Comparison of ENCODE assay signal across 13 cellular contexts in the genomic region with DNA sequence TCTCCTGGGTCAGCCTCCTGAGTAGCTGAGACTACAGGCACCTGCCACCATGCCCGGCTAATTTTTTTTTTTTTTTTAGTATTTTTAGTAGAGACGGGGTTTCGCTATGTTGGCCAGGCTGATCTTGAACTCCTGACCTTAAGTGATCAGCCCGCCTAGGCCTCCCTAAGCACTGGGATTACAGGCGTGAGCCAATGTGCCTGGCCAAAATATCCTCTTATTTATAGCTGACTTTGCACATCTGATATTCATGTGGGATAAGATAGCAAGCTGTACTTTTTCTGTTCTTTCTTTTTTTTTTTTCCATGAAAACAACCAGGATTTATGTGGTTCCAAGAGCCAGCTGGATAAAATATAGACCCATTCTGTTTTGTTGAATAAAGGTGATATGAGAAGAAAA. TPM values are rescaled to one million over a fixed set of nuclear protein-coding genes. Genes with fewer than 3 reads are reported as not detected.
A peak's percentile ranks its signal among the peaks of the same experiment; 100 is the strongest.
DNase-seq lines count a peak whose midpoint lies in the region; ATAC-seq and TF ChIP-seq lines count a peak whose summit lies in the region.
"Had no signal": no experiment of that assay in that cellular context is flagged by ENCODE, and none has a peak within 500 bp of the region (broad histone marks: within the 10 kb centered on the region; RNA-seq: fewer than 3 reads in every experiment).

No MANE protein-coding gene starts in this region.

- 0 out of 2 replicates have a peak, but pooled peaks cover 4% of the 10 kb centered on the region for H3F3A ChIP-seq in GM23338 (replicated peaks; ENCODE audit: low read depth)

- TF ChIP-seq CTCF in WTC11 (IDR thresholded peaks at IDR 0.05), result no peak
- TF ChIP-seq CTCF in left lung (IDR thresholded peaks at IDR 0.05), result no peak
- no peak for TF ChIP-seq CTCF in GM23338 (conservative IDR thresholded peaks at IDR 0.05; ENCODE audit: low read depth in 2 of 2)

- H3K27me3 Mint-ChIP-seq in activated naive CD4-positive, alpha-beta T cell treated with anti-CD3 and anti-CD28 coated beads for 36 hours (ENCODE audit: low read depth), result no peaks in the 10 kb centered on the region
- no peaks in the 10 kb centered on the region for H3K27me3 Mint-ChIP-seq in WTC11 (ENCODE audit: low read depth)
- peaks cover 9% of the 10 kb centered on the region for H3K27me3 Mint-ChIP-seq in GM23338 (ENCODE audit: insufficient read depth, low read depth, poor library complexity)

- H3K27ac ChIP-seq in left lung (peak overlapping the region; percentile 78 to 87), temporal lobe (ENCODE audit: low read depth, low read length) (peak overlapping the region; percentile 17), GM23338 (ENCODE audit: low read depth) (no peak overlapping the region)

- H3K4me1 ChIP-seq in left lung (peaks cover 41 to 84% of the 10 kb centered on the region in 2 donors), GM23338 (ENCODE audit: insufficient read depth) (no peaks in the 10 kb centered on the region)

- H3K27ac Mint-ChIP-seq in activated naive CD4-positive, alpha-beta T cell treated with anti-CD3 and anti-CD28 coated beads for 36 hours, result peak overlapping the region; percentile 90
- peak overlapping the region; percentile 26; the same call in 1 of the 2 replicates for H3K27ac Mint-ChIP-seq in WTC11
- no peak overlapping the region for H3K27ac Mint-ChIP-seq in GM23338
- H3K27ac Mint-ChIP-seq: H9 had no signal

- ATAC-seq in WTC11 (no peak), left lung (no peak), GM23338 (no peak)

- POLR2A ChIA-PET in WTC11 (lab: Charles Lee), result no interaction called here

- no peak overlapping the region for H3K4me2 ChIP-seq in GM23338

- intact Hi-C loops in activated naive CD4-positive, alpha-beta T cell treated with anti-CD3 and anti-CD28 coated beads for 36 hours (cut with micrococcal nuclease), result loop anchor here (5.0 to 10.0 kb wide), 3 partner anchors 70 to 368 kb away; partner anchors contain the start of genes TTC28 and ZNRF3
- intact Hi-C loops in left lung (cut with DNase I), result no loop called here

- H3K79me2 ChIP-seq in GM23338 (replicated peaks; ENCODE audit: insufficient read depth), result no peaks in the 10 kb centered on the region; the same call in 1 of the 2 replicates

- H3K4me3 ChIP-seq in left lung, result no peak overlapping the region
- no peak overlapping the region for H3K4me3 ChIP-seq in GM23338

- H3K4me1 Mint-ChIP-seq in activated naive CD4-positive, alpha-beta T cell treated with anti-CD3 and anti-CD28 coated beads for 36 hours (ENCODE audit: low read depth), result peaks cover 65% of the 10 kb centered on the region
- H3K4me1 Mint-ChIP-seq in WTC11, result peaks cover 14% of the 10 kb centered on the region
- H3K4me1 Mint-ChIP-seq in GM23338, result peaks cover 4% of the 10 kb centered on the region

- no peak for DNase-seq in activated naive CD4-positive, alpha-beta T cell treated with anti-CD3 and anti-CD28 coated beads for 36 hours
- DNase-seq in activated naive CD4-positive, alpha-beta T cell treated with anti-CD3 and anti-CD28 coated beads, Interleukin-2, amount 50 U/mL, for 16 hours, result no peak
- DNase-seq in WTC11 (ENCODE audit: low spot score) (no peak), left lung (no peak), GM23338 (ENCODE audit: low spot score) (no peak), 8988T (no peak), mesenteric fat pad (ENCODE audit: low spot score) (no peak)
- DNase-seq: cortex of kidney, EL, H9, NCI-H187 treated with DMSO at 0.1 percent for 48 hours, NCI-H748 treated with DMSO at 0.1 percent for 48 hours had no signal

- H2AFZ ChIP-seq in GM23338, result no peak overlapping the region

- no peaks in the 10 kb centered on the region for H3K9me2 ChIP-seq in GM23338 (ENCODE audit: insufficient read depth)

- H3K36me3 Mint-ChIP-seq in activated naive CD4-positive, alpha-beta T cell treated with anti-CD3 and anti-CD28 coated beads for 36 hours (ENCODE audit: low read depth), result peaks cover 16% of the 10 kb centered on the region
- 0 out of 2 replicates have a peak, but pooled peaks cover 5% of the 10 kb centered on the region for H3K36me3 Mint-ChIP-seq in WTC11
- H3K36me3 Mint-ChIP-seq in GM23338 (ENCODE audit: low read depth), result peaks cover 4% of the 10 kb centered on the region; the same call in 2 of the 3 replicates

- H3K27me3 ChIP-seq in left lung (no peaks in the 10 kb centered on the region), GM23338 (ENCODE audit: insufficient read depth) (no peaks in the 10 kb centered on the region)

- no peak overlapping the region for H3K4me3 Mint-ChIP-seq in activated naive CD4-positive, alpha-beta T cell treated with anti-CD3 and anti-CD28 coated beads for 36 hours
- H3K4me3 Mint-ChIP-seq in WTC11, result no peak overlapping the region
- H3K4me3 Mint-ChIP-seq in GM23338, result no peak overlapping the region
- H3K4me3 Mint-ChIP-seq: H9 had no signal

- H3K36me3 ChIP-seq in left lung (no peaks in the 10 kb centered on the region), GM23338 (ENCODE audit: insufficient read depth) (no peaks in the 10 kb centered on the region)

- no peaks in the 10 kb centered on the region for H3K9me3 Mint-ChIP-seq in activated naive CD4-positive, alpha-beta T cell treated with anti-CD3 and anti-CD28 coated beads for 36 hours
- H3K9me3 Mint-ChIP-seq in WTC11, result no peaks in the 10 kb centered on the region
- H3K9me3 Mint-ChIP-seq in GM23338, result no peaks in the 10 kb centered on the region
- H3K9me3 Mint-ChIP-seq: H9 had no signal

- no peaks in the 10 kb centered on the region for H3K9me3 ChIP-seq in left lung

- CTCF ChIA-PET in activated naive CD4-positive, alpha-beta T cell treated with anti-CD3 and anti-CD28 coated beads for 36 hours (lab: Charles Lee), result interaction anchor here (1.0 to 3.8 kb wide), 5 partner anchors 10 to 71 kb away, joined by 3 to 13 read pairs (median 5); partner anchors contain the start of genes CCDC117, CHEK2, HSCB and XBP1
- CTCF ChIA-PET in WTC11 (lab: Charles Lee), result no interaction called here

- H4K20me1 ChIP-seq in GM23338 (replicated peaks; ENCODE audit: insufficient read depth), result no peaks in the 10 kb centered on the region

TF ChIP-seq in WTC11, 78 proteins besides CTCF, POLR2A, EP300 and RAD21 (continues in another document):
- no peak for TF ChIP-seq MLX (CRISPR knock-in tag; IDR thresholded peaks at IDR 0.05)
- no peak for TF ChIP-seq ZNF121 (CRISPR knock-in tag; IDR thresholded peaks at IDR 0.05)
- no peak for TF ChIP-seq ZNF317 (CRISPR knock-in tag; IDR thresholded peaks at IDR 0.05; ENCODE audit: borderline replicate concordance, low read depth)
- no peak for TF ChIP-seq GTF2I (CRISPR knock-in tag; conservative IDR thresholded peaks at IDR 0.05)
- TF ChIP-seq IRF1 (CRISPR knock-in tag; IDR thresholded peaks at IDR 0.05), result no peak

TF ChIP-seq in GM23338, 12 proteins besides CTCF, POLR2A, EP300 and RAD21 (continues in another document):
- TF ChIP-seq REST (IDR thresholded peaks at IDR 0.05; ENCODE audit: unreplicated experiment) (no peak), ETS1 (IDR thresholded peaks at IDR 0.05) (no peak), EZH2phosphoT487 (IDR thresholded peaks at IDR 0.05; ENCODE audit: unreplicated experiment) (no peak), ZNF331 (CRISPR knock-in tag; IDR thresholded peaks at IDR 0.05; ENCODE audit: low read depth) (no peak), JUNB (IDR thresholded peaks at IDR 0.05; ENCODE audit: unreplicated experiment) (no peak), ZNF114 (CRISPR knock-in tag; IDR thresholded peaks at IDR 0.05) (no peak), CREB1 (CRISPR knock-in tag; IDR thresholded peaks at IDR 0.05; ENCODE audit: low read depth) (no peak)

RNA-seq across cellular contexts. Expression of gene XBP1, which starts 12.1 kb away (rescaled TPM):
- total RNA-seq in activated naive CD4-positive, alpha-beta T cell treated with anti-CD3 and anti-CD28 coated beads for 36 hours, result 100 to 1,000 TPM; 106 to 108 TPM
- 104 to 127 TPM (median 107 TPM) in 3 replicates for total RNA-seq in WTC11 (2021)
- 100 to 1,000 TPM; 194 to 259 TPM for total RNA-seq in left lung
- total RNA-seq in temporal lobe, result 23.1 TPM
- 163 and 195 TPM in 2 replicates for total RNA-seq in GM23338 (2014; rRNA removed; shearing (Covaris generic))
- polyA plus RNA-seq in GM23338 (2016; fragmentation: Nextera tagmentation; extraction: Ambion mirVana), result 90.0 and 95.1 TPM in 2 replicates
- total RNA-seq in mesenteric fat pad, result 180 TPM

RNA-seq across cellular contexts. Expression of gene CCDC117, which starts 40.0 kb away (rescaled TPM):
- 10 to 100 TPM; 28.2 to 28.6 TPM for total RNA-seq in activated naive CD4-positive, alpha-beta T cell treated with anti-CD3 and anti-CD28 coated beads for 36 hours
- total RNA-seq in WTC11 (2021), result 39.0 to 47.4 TPM (median 46.9 TPM) in 3 replicates
- 10 to 100 TPM; 23.5 to 24.2 TPM for total RNA-seq in left lung
- total RNA-seq in temporal lobe, result 19.4 TPM
- 54.1 and 59.5 TPM in 2 replicates for total RNA-seq in GM23338 (2014; rRNA removed; shearing (Covaris generic))
- polyA plus RNA-seq in GM23338 (2016; fragmentation: Nextera tagmentation; extraction: Ambion mirVana), result 23.9 and 24.0 TPM in 2 replicates
- 23.1 TPM for total RNA-seq in mesenteric fat pad
